1 cellular context compared by ENCODE assay signal in the genomic region with DNA sequence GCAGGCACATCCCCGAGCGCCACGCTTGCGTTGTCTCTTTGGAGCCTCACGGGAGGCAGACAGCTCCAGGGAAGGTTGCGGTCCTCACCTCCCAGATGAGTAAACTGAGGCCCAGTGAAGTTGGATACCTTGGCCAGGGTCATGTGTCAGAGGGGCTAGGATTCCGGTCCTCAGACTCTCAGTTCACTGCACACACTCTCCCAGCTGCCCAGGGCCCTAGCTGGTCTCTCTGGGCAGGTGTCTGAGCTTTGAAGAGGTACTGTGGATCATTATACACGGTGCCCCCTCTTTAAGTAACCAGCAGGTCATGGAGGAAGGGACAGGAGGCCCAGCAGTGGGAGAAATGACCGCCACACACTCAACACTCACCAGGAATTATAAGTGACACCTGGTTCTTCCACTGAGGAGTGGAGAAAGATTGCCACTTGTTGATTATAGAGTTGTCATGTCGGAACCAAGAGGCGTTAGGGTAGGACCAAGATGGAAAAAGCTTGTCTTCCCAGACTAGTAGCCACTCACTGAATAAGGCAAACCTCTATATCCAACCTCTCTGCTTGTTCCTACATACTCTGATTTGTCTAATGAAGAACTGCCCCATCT.
TF ChIP-seq lines count a peak whose summit lies in the region.

No MANE protein-coding gene starts in this region.

TF ChIP-seq in IMR-90, 13 proteins besides CTCF, POLR2A, EP300 and RAD21:
- no peak for TF ChIP-seq MAFK (IDR thresholded peaks at IDR 0.05; ENCODE audit: low read depth, low read length)
- no peak for TF ChIP-seq SMC3 (IDR thresholded peaks at IDR 0.05; ENCODE audit: low read depth, low read length)
- no peak for TF ChIP-seq CEBPB (IDR thresholded peaks at IDR 0.05; ENCODE audit: low read depth, low read length)
- no peak for TF ChIP-seq MXI1 (IDR thresholded peaks at IDR 0.05; ENCODE audit: borderline replicate concordance, low read depth, low read length)
- no peak for TF ChIP-seq FOS (IDR thresholded peaks at IDR 0.05; ENCODE audit: low read depth, low read length)
- TF ChIP-seq RFX5 (IDR thresholded peaks at IDR 0.05; ENCODE audit: low read depth, low read length): no peak
- no peak for TF ChIP-seq MAZ (IDR thresholded peaks at IDR 0.05; ENCODE audit: borderline replicate concordance, low read depth, low read length)
- TF ChIP-seq, protein P1, sequence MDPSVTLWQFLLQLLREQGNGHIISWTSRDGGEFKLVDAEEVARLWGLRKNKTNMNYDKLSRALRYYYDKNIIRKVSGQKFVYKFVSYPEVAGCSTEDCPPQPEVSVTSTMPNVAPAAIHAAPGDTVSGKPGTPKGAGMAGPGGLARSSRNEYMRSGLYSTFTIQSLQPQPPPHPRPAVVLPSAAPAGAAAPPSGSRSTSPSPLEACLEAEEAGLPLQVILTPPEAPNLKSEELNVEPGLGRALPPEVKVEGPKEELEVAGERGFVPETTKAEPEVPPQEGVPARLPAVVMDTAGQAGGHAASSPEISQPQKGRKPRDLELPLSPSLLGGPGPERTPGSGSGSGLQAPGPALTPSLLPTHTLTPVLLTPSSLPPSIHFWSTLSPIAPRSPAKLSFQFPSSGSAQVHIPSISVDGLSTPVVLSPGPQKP (IDR thresholded peaks at IDR 0.05; ENCODE audit: borderline replicate concordance, low read depth, low read length): no peak
- no peak for TF ChIP-seq CHD1 (IDR thresholded peaks at IDR 0.05; ENCODE audit: low read depth, low read length)
- TF ChIP-seq RCOR1 (IDR thresholded peaks at IDR 0.05; ENCODE audit: insufficient replicate concordance, low read length): no peak
- TF ChIP-seq NFE2L2 (IDR thresholded peaks at IDR 0.05; ENCODE audit: low read depth, low read length): no peak
- TF ChIP-seq USF2 (IDR thresholded peaks at IDR 0.05; ENCODE audit: low read depth, low read length): no peak
- TF ChIP-seq BHLHE40 (IDR thresholded peaks at IDR 0.05; ENCODE audit: low read depth, low read length): no peak
